In the genomic region with DNA sequence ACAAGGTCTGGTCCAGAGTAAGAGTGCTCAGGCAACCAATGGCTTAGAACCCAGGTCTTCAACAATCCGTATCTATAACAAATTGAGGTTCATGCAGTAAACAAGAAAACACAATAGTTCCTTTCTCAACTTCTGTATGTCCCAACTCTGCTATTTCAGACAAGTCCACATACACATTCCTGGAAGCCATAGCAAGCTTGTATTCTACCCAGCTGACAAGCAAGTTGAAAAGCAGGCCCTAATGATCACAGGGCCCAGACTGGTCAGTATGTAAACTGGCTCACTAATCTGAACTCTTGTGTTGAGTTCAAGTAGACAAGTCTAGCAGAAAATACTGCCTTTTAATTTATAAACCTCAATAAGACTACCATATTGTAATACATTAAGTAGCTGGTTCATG, we compare ENCODE assay signal across 16 cellular contexts.
"Had no signal": no experiment of that assay in that cellular context is flagged by ENCODE, and none has a peak within 500 bp of the region (broad histone marks: within the 10 kb centered on the region; RNA-seq: fewer than 3 reads in every experiment).

No MANE protein-coding gene starts in this region.

- H3K27me3 ChIP-seq: adrenal gland, colonic mucosa, tibial artery, uterus had no signal

- H3K27ac Mint-ChIP-seq: activated CD8-positive, alpha-beta T cell treated with anti-CD3 and anti-CD28 coated beads for 36 hours; activated naive CD4-positive, alpha-beta T cell treated with anti-CD3 and anti-CD28 coated beads, Interleukin-2, amount 50 U/mL, for 24 hours; nephron progenitor cell; stimulated activated effector memory CD8-positive, alpha-beta T cell treated with anti-CD3 and anti-CD28 coated beads, Interleukin-12 subunit alpha, Interleukin-12 subunit beta, amount 100 ng/mL, for 72 hours; WTC11 had no signal

- H3K4me3 Mint-ChIP-seq: activated CD8-positive, alpha-beta T cell treated with anti-CD3 and anti-CD28 coated beads for 36 hours; activated naive CD4-positive, alpha-beta T cell treated with anti-CD3 and anti-CD28 coated beads, Interleukin-2, amount 50 U/mL, for 24 hours; activated T-cell treated with anti-CD3 and anti-CD28 coated beads, Interleukin-2, amount 50 U/mL, for 4 hours; nephron progenitor cell; stimulated activated effector memory CD8-positive, alpha-beta T cell treated with anti-CD3 and anti-CD28 coated beads, Interleukin-12 subunit alpha, Interleukin-12 subunit beta, amount 100 ng/mL, for 72 hours; WTC11 had no signal

- H3K27ac ChIP-seq: adrenal gland, colonic mucosa, tibial artery, uterus had no signal

- H3K9me3 ChIP-seq: colonic mucosa, tibial artery, uterus had no signal

- DNase-seq: activated CD4-positive, alpha-beta T cell treated with anti-CD3 and anti-CD28 coated beads for 4 hours; activated CD8-positive, alpha-beta T cell treated with anti-CD3 and anti-CD28 coated beads for 36 hours; activated effector memory CD4-positive, alpha-beta T cell treated with anti-CD3 and anti-CD28 coated beads, Interleukin-2, amount 50 U/mL, for 16 hours; activated T-cell treated with anti-CD3 and anti-CD28 coated beads, Interleukin-2, amount 50 U/mL, for 4 hours; adrenal gland; colonic mucosa; hypothalamus; kidney glomerular epithelial cell; nephron progenitor cell; stimulated activated CD4-positive, alpha-beta T cell treated with anti-CD3 and anti-CD28 coated beads, Interleukin-12 subunit alpha, Interleukin-12 subunit beta, amount 100 ng/mL, for 4 hours; stimulated activated CD4-positive, alpha-beta T cell treated with anti-CD3 and anti-CD28 coated beads, Interleukin-2, amount 100 ng/mL, for 24 hours; tibial artery; uterus had no signal

- H3K4me3 ChIP-seq: adrenal gland, colonic mucosa, tibial artery, uterus had no signal

- H3K36me3 ChIP-seq: adrenal gland, colonic mucosa, tibial artery, uterus had no signal

- H3K27me3 Mint-ChIP-seq: activated CD8-positive, alpha-beta T cell treated with anti-CD3 and anti-CD28 coated beads for 36 hours; activated naive CD4-positive, alpha-beta T cell treated with anti-CD3 and anti-CD28 coated beads, Interleukin-2, amount 50 U/mL, for 24 hours had no signal

- H3K9me3 Mint-ChIP-seq: activated naive CD4-positive, alpha-beta T cell treated with anti-CD3 and anti-CD28 coated beads, Interleukin-2, amount 50 U/mL, for 24 hours; activated T-cell treated with anti-CD3 and anti-CD28 coated beads, Interleukin-2, amount 50 U/mL, for 4 hours; stimulated activated effector memory CD8-positive, alpha-beta T cell treated with anti-CD3 and anti-CD28 coated beads, Interleukin-12 subunit alpha, Interleukin-12 subunit beta, amount 100 ng/mL, for 72 hours had no signal

- ATAC-seq: activated CD8-positive, alpha-beta T cell treated with anti-CD3 and anti-CD28 coated beads for 36 hours; activated T-cell treated with anti-CD3 and anti-CD28 coated beads, Interleukin-2, amount 50 U/mL, for 4 hours; stimulated activated effector memory CD8-positive, alpha-beta T cell treated with anti-CD3 and anti-CD28 coated beads, Interleukin-12 subunit alpha, Interleukin-12 subunit beta, amount 100 ng/mL, for 72 hours; WTC11 had no signal

- H3K4me1 ChIP-seq: colonic mucosa, uterus had no signal

- H3K4me1 Mint-ChIP-seq: nephron progenitor cell, WTC11 had no signal
